In genomic region chr21:45550552-45551210, GRCh38 we compare ENCODE assay signal across 1 cellular context.
TF ChIP-seq lines count a peak whose summit lies in the region.

No MANE protein-coding gene starts in this region.

TF ChIP-seq in HepG2, 621 proteins besides CTCF, POLR2A, EP300 and RAD21 (continued from another document):
- TF ChIP-seq NFE2 (CRISPR knock-in tag; IDR thresholded peaks at IDR 0.05) (no peak), RXRB (CRISPR knock-in tag; IDR thresholded peaks at IDR 0.05; ENCODE audit: borderline replicate concordance) (no peak)
